Comparison of ENCODE assay signal across 10 cellular contexts in the genomic region with DNA sequence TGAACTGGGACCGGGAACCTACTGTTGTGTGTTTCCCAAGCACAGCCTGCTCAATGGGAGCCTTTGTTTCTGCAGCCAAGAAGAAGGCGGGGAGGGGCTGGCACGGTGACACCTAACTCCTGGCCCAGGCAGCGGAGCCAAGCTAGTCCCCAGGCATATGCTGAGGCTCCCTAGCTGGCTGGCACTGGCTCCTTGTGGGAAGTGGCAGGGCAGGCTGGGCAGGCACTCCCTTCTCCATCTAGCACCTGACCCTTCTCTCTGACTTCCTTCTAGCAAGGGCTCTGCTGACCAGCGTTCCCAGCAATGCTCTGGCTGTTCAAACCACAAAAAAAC.
DNase-seq lines count a peak whose midpoint lies in the region; ATAC-seq and TF ChIP-seq lines count a peak whose summit lies in the region.
"Had no signal": no experiment of that assay in that cellular context is flagged by ENCODE, and none has a peak within 500 bp of the region (broad histone marks: within the 10 kb centered on the region; RNA-seq: fewer than 3 reads in every experiment).

No MANE protein-coding gene starts in this region.

- no peaks in the 10 kb centered on the region for H3K36me3 ChIP-seq in Caco-2 (ENCODE audit: control insufficient read depth, insufficient read depth, low read length)
- no peaks in the 10 kb centered on the region for H3K36me3 ChIP-seq in esophagus muscularis mucosa

- H3K27ac Mint-ChIP-seq in Caco-2 (ENCODE audit: unreplicated experiment) (no peak overlapping the region), neural crest cell (ENCODE audit: unreplicated experiment) (peak overlapping the region; percentile 92)
- H3K27ac Mint-ChIP-seq: activated naive CD8-positive, alpha-beta T cell had no signal

- DNase-seq in Caco-2 (peak; percentile 44), NCI-H2196 treated with DMSO at 0.1 percent for 48 hours (lab: John Stamatoyannopoulos, UW; ENCODE audit: unreplicated experiment) (peak; percentile 84), esophagus muscularis mucosa (ENCODE audit: extremely low spot score) (no peak), neural crest cell (ENCODE audit: low read depth, low spot score) (peak; percentile 32), T-helper 2 cell (no peak), cortex of kidney (lab: John Stamatoyannopoulos, UW) (no peak)
- DNase-seq: stimulated activated CD4-positive, alpha-beta T cell treated with anti-CD3 and anti-CD28 coated beads, Interleukin-4, amount 100 ng/mL, for 4 hours had no signal

- H3K27ac ChIP-seq in esophagus muscularis mucosa (replicated peaks in 1 of 4) = peak overlapping the region in 3 of 4 donors; percentile 27 to 69 (median 43)

- TF ChIP-seq EP300 in esophagus muscularis mucosa (IDR thresholded peaks at IDR 0.05) = no peak

- TF ChIP-seq CTCF in Caco-2 (IDR thresholded peaks at IDR 0.05; ENCODE audit: insufficient read depth in 1 of 2, low read depth in 1 of 2, low read length in 1 of 2, severe bottlenecking in 1 of 2, unreplicated experiment in 1 of 2) (no peak), esophagus muscularis mucosa (IDR thresholded peaks at IDR 0.05) (no peak), neural crest cell (conservative IDR thresholded peaks at IDR 0.05) (no peak)

- POLR2A ChIA-PET in Caco-2 (lab: Charles Lee) = no interaction called here

- H3K4me3 Mint-ChIP-seq in Caco-2 (ENCODE audit: unreplicated experiment) (no peak overlapping the region), neural crest cell (peak overlapping the region; percentile 7)
- H3K4me3 Mint-ChIP-seq: activated naive CD8-positive, alpha-beta T cell had no signal

- CTCF ChIA-PET in Caco-2 (lab: Charles Lee) = interaction anchor here (0.7 to 1.1 kb wide), 6 partner anchors 81 to 528 kb away, joined by 3 to 9 read pairs (median 6); no protein-coding TSS in a partner anchor

- intact Hi-C loops in Caco-2 (cut with micrococcal nuclease; ENCODE audit: unreplicated experiment) (loop anchor here (5.0 kb wide), 1 partner anchor 34 kb away; no protein-coding TSS in a partner anchor), esophagus muscularis mucosa (cut with DNase I) (loop anchor here (10.0 kb wide), 1 partner anchor 306 kb away; no protein-coding TSS in a partner anchor)

- H3K27me3 ChIP-seq in Caco-2 (replicated peaks; ENCODE audit: control insufficient read depth, insufficient read depth, low read length) (no peaks in the 10 kb centered on the region), esophagus muscularis mucosa (no peaks in the 10 kb centered on the region)

- 20% methylated on average over 5 of the region's 5 CpGs for WGBS in esophagus muscularis mucosa

- ATAC-seq in HG02981 (IDR thresholded peaks at IDR 0.05; ENCODE audit: unreplicated experiment) = no peak
- no peak for ATAC-seq in GM18873 (IDR thresholded peaks at IDR 0.05; ENCODE audit: low FRiP score, unreplicated experiment)

- no TSS peak for BruUV-seq in Caco-2 (replicated peaks; lab: Mats Ljungman, UMichigan)

- no peaks in the 10 kb centered on the region for H3K27me3 Mint-ChIP-seq in Caco-2 (ENCODE audit: insufficient read depth, unreplicated experiment)
- no peaks in the 10 kb centered on the region for H3K27me3 Mint-ChIP-seq in neural crest cell (ENCODE audit: low read depth)

- H3K4me1 ChIP-seq in Caco-2 = peaks cover 5% of the 10 kb centered on the region; the same call in 1 of the 2 replicates
- peaks cover 33 to 61% (median 59%) of the 10 kb centered on the region in 4 donors for H3K4me1 ChIP-seq in esophagus muscularis mucosa

- H3K9me3 ChIP-seq in Caco-2 (no peaks in the 10 kb centered on the region), esophagus muscularis mucosa (no peaks in the 10 kb centered on the region)

- no peaks in the 10 kb centered on the region for H3K36me3 Mint-ChIP-seq in Caco-2 (ENCODE audit: insufficient read depth, unreplicated experiment)
- H3K36me3 Mint-ChIP-seq in neural crest cell (ENCODE audit: low read depth) = no peaks in the 10 kb centered on the region
- H3K36me3 Mint-ChIP-seq: activated naive CD8-positive, alpha-beta T cell had no signal

- H3K4me1 Mint-ChIP-seq in Caco-2 (ENCODE audit: low read depth, unreplicated experiment) (peaks cover 8% of the 10 kb centered on the region), neural crest cell (peaks cover 24% of the 10 kb centered on the region)

- H3K4me3 ChIP-seq in Caco-2 (ENCODE audit: low read depth, low read length) = no peak overlapping the region
- no peak overlapping the region for H3K4me3 ChIP-seq in esophagus muscularis mucosa

- TF ChIP-seq POLR2A in esophagus muscularis mucosa (IDR thresholded peaks at IDR 0.05; ENCODE audit: low read depth) = no peak

- H3K9me3 Mint-ChIP-seq in Caco-2 (ENCODE audit: unreplicated experiment) = no peaks in the 10 kb centered on the region
- no peaks in the 10 kb centered on the region for H3K9me3 Mint-ChIP-seq in neural crest cell

Comparison
In these comparisons a context has a peak if more than half of its experiments do, and no peak if none do; other contexts are left out.
1. DNase-seq: peak in Caco-2 (2 of 2), NCI-H2196 treated with DMSO at 0.1 percent for 48 hours (single experiment) and neural crest cell (single experiment); none in esophagus muscularis mucosa (single experiment), T-helper 2 cell (0 of 5) and cortex of kidney (single experiment).